Comparison of ENCODE assay signal across 10 cellular contexts in the genomic region with DNA sequence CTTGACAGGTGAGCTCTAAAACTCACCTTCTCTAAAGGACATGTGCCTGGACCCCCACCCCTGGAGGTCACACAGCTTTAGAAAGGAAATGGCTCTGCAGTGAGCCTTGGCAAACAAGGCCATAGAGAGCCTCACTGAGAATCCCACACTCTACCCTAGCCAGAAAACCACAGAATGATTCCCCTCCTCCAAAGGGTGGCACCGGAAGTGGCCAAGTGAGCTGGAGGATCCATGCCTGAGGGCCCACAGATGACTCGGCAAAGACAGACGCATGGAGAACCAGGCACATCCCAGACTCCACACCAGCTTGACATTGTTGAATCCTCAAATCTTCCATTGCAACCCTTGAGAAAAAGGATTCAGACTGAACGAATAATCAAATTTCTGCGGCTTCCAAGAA. TPM values are rescaled to one million over a fixed set of nuclear protein-coding genes. Genes with fewer than 3 reads are reported as not detected.
DNase-seq lines count a peak whose midpoint lies in the region; ATAC-seq and TF ChIP-seq lines count a peak whose summit lies in the region.
"Had no signal": no experiment of that assay in that cellular context is flagged by ENCODE, and none has a peak within 500 bp of the region (broad histone marks: within the 10 kb centered on the region; RNA-seq: fewer than 3 reads in every experiment).

No MANE protein-coding gene starts in this region.

- H3K36me3 ChIP-seq in SJCRH30, result no peaks in the 10 kb centered on the region
- no peaks in the 10 kb centered on the region for H3K36me3 ChIP-seq in prostate gland

- 84% methylated on average over 5 of the region's 5 CpGs for WGBS in prostate gland

- no peaks in the 10 kb centered on the region for H3K4me1 Mint-ChIP-seq in activated T-cell treated with anti-CD3 and anti-CD28 coated beads, Interleukin-2, amount 50 U/mL, for 4 hours (ENCODE audit: low read depth)
- H3K4me1 Mint-ChIP-seq: CD4-positive, CD25-positive, alpha-beta regulatory T cell had no signal

- no peaks in the 10 kb centered on the region for H3K36me3 Mint-ChIP-seq in activated T-cell treated with anti-CD3 and anti-CD28 coated beads, Interleukin-2, amount 50 U/mL, for 4 hours (ENCODE audit: insufficient read depth)

- ATAC-seq in GM21528 (IDR thresholded peaks at IDR 0.05; ENCODE audit: low FRiP score, unreplicated experiment) (no peak), HG02798 (IDR thresholded peaks at IDR 0.05; ENCODE audit: poor library complexity, unreplicated experiment) (no peak)
- ATAC-seq in activated T-cell treated with anti-CD3 and anti-CD28 coated beads, Interleukin-2, amount 50 U/mL, for 4 hours, result no peak

- H3K4me3 ChIP-seq in SJCRH30 (no peak overlapping the region), prostate gland (no peak overlapping the region)

- H3K27ac ChIP-seq in SJCRH30 (peak overlapping the region; percentile 85), prostate gland (no peak overlapping the region)

- H3K27me3 ChIP-seq in SJCRH30, result no peaks in the 10 kb centered on the region
- H3K27me3 ChIP-seq in prostate gland (replicated peaks; ENCODE audit: insufficient read depth), result no peaks in the 10 kb centered on the region

- TF ChIP-seq CTCF in prostate gland (IDR thresholded peaks at IDR 0.05), result no peak

- peaks cover 38% of the 10 kb centered on the region for H3K4me1 ChIP-seq in SJCRH30
- no peaks in the 10 kb centered on the region for H3K4me1 ChIP-seq in prostate gland (replicated peaks)

- intact Hi-C loops in prostate gland (cut with DNase I), result no loop called here

- H3K9me3 ChIP-seq in SJCRH30 (replicated peaks) (no peaks in the 10 kb centered on the region), prostate gland (no peaks in the 10 kb centered on the region)

- H3K9me3 Mint-ChIP-seq in activated T-cell treated with anti-CD3 and anti-CD28 coated beads, Interleukin-2, amount 50 U/mL, for 4 hours, result no peaks in the 10 kb centered on the region

- DNase-seq in DMS53 (lab: John Stamatoyannopoulos, UW) (peak; percentile 74), HT1080 (ENCODE audit: low read depth) (peak; percentile 88), SJCRH30 (peak; percentile 82 to 85), islet precursor cell (peak; percentile 87), prostate gland (ENCODE audit: low spot score) (no peak)
- no peak for DNase-seq in activated T-cell treated with anti-CD3 and anti-CD28 coated beads, Interleukin-2, amount 50 U/mL, for 4 hours
- DNase-seq: CD4-positive, CD25-positive, alpha-beta regulatory T cell; NCI-H1436 had no signal

- no peak overlapping the region for H3K4me3 Mint-ChIP-seq in activated T-cell treated with anti-CD3 and anti-CD28 coated beads, Interleukin-2, amount 50 U/mL, for 4 hours
- H3K4me3 Mint-ChIP-seq: CD4-positive, CD25-positive, alpha-beta regulatory T cell had no signal

- peaks cover 3% of the 10 kb centered on the region for H3K27me3 Mint-ChIP-seq in activated T-cell treated with anti-CD3 and anti-CD28 coated beads, Interleukin-2, amount 50 U/mL, for 4 hours (ENCODE audit: low read depth)

- no peak for TF ChIP-seq POLR2A in prostate gland (IDR thresholded peaks at IDR 0.05)

RNA-seq across cellular contexts. Expression of a gene that starts 54.2 kb away (rescaled TPM):
- 0.13 and 0.87 TPM in 2 replicates for total RNA-seq in HT1080 (2014; rRNA removed; shearing (Covaris generic))
- 4.8 and 6.4 TPM in 2 replicates for polyA plus RNA-seq in HT1080 (2015; cell fraction: cytosol; rRNA removed)
- polyA plus RNA-seq in HT1080 (2015; cell fraction: nucleus; rRNA removed), result 4.8 and 6.0 TPM in 2 replicates
- 3.5 and 3.6 TPM in 2 replicates for total RNA-seq in SJCRH30 (2014; rRNA removed; shearing (Covaris generic))
- total RNA-seq in prostate gland, result under 1 TPM; 0.51 to 0.64 TPM
- total RNA-seq in activated T-cell treated with anti-CD3 and anti-CD28 coated beads, Interleukin-2, amount 50 U/mL, for 4 hours, result under 1 TPM; 0.11 to 0.33 (median 0.18) TPM
- total RNA-seq: CD4-positive, CD25-positive, alpha-beta regulatory T cell had no signal

Comparison
In these comparisons a context has a peak if more than half of its experiments do, and no peak if none do; other contexts are left out.
1. DNase-seq: peak in DMS53 (single experiment), HT1080 (single experiment), SJCRH30 (2 of 2) and islet precursor cell (single experiment); none in prostate gland (single experiment) and activated T-cell treated with anti-CD3 and anti-CD28 coated beads, Interleukin-2, amount 50 U/mL, for 4 hours (single experiment).